In the genomic region with DNA sequence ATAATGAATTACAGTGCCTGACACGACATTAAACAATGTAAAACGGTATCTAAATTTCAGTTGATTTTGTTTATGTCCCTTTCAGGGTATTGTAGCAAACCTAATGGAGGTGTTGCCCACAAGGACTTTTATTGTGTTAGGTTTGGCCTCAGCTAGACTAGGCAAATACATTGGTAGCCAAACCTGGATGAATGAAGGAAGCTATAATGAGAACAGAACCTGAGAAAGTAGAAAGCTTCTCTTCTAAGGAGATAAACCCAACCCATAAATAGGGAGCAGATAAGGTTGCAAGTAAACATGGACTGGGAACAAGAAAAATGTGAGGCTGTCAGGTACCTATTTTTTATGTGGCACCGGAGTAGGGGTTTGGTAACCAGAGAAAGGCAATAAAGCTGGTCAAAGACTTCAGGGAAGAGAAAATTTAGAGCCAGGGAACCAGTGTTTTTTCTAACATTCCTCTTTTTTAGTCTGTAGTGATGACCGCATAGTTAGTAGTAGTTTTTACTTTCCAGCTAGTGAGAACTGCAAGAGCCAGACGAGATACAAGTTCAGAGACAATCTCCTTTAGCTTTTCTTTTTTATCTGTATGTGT, we compare ENCODE assay signal across 1 cellular context.
TF ChIP-seq lines count a peak whose summit lies in the region.

No MANE protein-coding gene starts in this region.

TF ChIP-seq in HEK293, 187 proteins besides CTCF, POLR2A, EP300 and RAD21 (continued from another document):
- TF ChIP-seq ZNF692 (tag by site-specific recombination; IDR thresholded peaks at IDR 0.05): no peak
